Comparison of ENCODE assay signal across 30 cellular contexts in the genomic region with DNA sequence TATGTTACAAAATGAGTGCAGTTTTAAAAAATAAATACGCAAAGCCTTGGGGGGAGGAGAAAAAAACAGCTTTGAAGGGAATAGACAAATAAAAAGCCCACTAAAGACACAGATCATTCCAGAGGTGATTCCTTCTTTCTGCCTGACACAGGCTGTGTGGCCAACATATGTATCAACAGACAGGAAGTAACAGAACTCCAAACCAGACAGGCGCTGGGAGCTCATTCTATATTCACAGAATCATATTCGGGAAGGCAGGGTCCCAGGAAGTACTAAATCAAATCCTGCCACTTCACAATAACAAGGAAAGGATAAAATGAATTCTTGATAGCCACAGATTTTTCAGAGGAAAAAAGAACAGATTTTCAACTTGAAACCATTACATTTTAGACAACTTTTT.
DNase-seq lines count a peak whose midpoint lies in the region; ATAC-seq and TF ChIP-seq lines count a peak whose summit lies in the region.
"Had no signal": no experiment of that assay in that cellular context is flagged by ENCODE, and none has a peak within 500 bp of the region (broad histone marks: within the 10 kb centered on the region; RNA-seq: fewer than 3 reads in every experiment).

No MANE protein-coding gene starts in this region.

- H3K36me3 Mint-ChIP-seq in mesothelial cell of epicardium (peaks cover 4% of the 10 kb centered on the region), MCF 10A (ENCODE audit: insufficient read depth, unreplicated experiment) (no peaks in the 10 kb centered on the region)
- H3K36me3 Mint-ChIP-seq: activated naive CD8-positive, alpha-beta T cell; CD8-positive, alpha-beta T cell; IgD-negative memory B cell; immature natural killer cell had no signal

- POLR2A ChIA-PET in MCF 10A (lab: Yijun Ruan, JAX), result interaction anchor here (0.6 to 1.0 kb wide), 3 partner anchors 9 to 212 kb away, joined by 3 read pairs; no protein-coding TSS in a partner anchor

- intact Hi-C loops in left cardiac atrium (cut with DNase I) (no loop called here), MCF 10A (cut with micrococcal nuclease) (no loop called here)

- H3K4me3 Mint-ChIP-seq in mesothelial cell of epicardium (no peak overlapping the region), MCF 10A (ENCODE audit: unreplicated experiment) (no peak overlapping the region)
- H3K4me3 Mint-ChIP-seq: activated CD4-positive, alpha-beta T cell treated with anti-CD3 and anti-CD28 coated beads, Interleukin-2, amount 10 ng/mL, durations not matched to agents 7 days and 5 days; activated naive CD8-positive, alpha-beta T cell; CD8-positive, alpha-beta T cell; dendritic cell treated with granulocyte-macrophage colony-stimulating factor and Interleukin-4, amounts not matched to agents 40 ng/mL and 50 ng/mL, for 4 days; IgD-negative memory B cell; immature natural killer cell had no signal

- TF ChIP-seq CTCF in mesothelial cell of epicardium (IDR thresholded peaks at IDR 0.05; ENCODE audit: unreplicated experiment) (no peak), MCF 10A (IDR thresholded peaks at IDR 0.05; ENCODE audit: unreplicated experiment) (no peak)

- DNase-seq in EH (ENCODE audit: low read depth), result peak; percentile 61
- DNase-seq in M059J (ENCODE audit: low read depth), result peak; percentile 44
- DNase-seq in epithelial cell of prostate (ENCODE audit: low read depth, low spot score), result no peak
- DNase-seq in mesothelial cell of epicardium (ENCODE audit: low spot score in 2 of 2, unreplicated experiment in 2 of 2), result no peak
- DNase-seq in left cardiac atrium, result no peak
- DNase-seq in MCF 10A (ENCODE audit: unreplicated experiment), result no peak
- no peak for DNase-seq in activated gamma-delta T cell (lab: John Stamatoyannopoulos, UW)
- no peak for DNase-seq in activated CD4-positive, alpha-beta T cell treated with anti-CD3 and anti-CD28 coated beads for 48 hours
- DNase-seq: activated CD4-positive, alpha-beta T cell treated with anti-CD3 and anti-CD28 coated beads, Interleukin-2, amount 10 ng/mL, durations not matched to agents 7 days and 5 days; activated effector memory CD4-positive, alpha-beta T cell treated with Interleukin-2 at 50 U/mL for 16 hours; aorta; BE2C; CD8-positive, alpha-beta T cell; central memory CD4-positive, alpha-beta T cell; hypothalamus; immature natural killer cell; NCI-H146; NCI-H446; NCI-H774; SIG-M5; stimulated activated CD4-positive, alpha-beta T cell treated with anti-CD3 and anti-CD28 coated beads, Interleukin-4, amount 100 ng/mL, for 1 hour; T1000; thyroid gland; WERI-Rb-1 had no signal

- CTCF ChIA-PET in MCF 10A (lab: Yijun Ruan, JAX), result interaction anchor here (1.3 kb wide), 1 partner anchor 17 kb away, joined by 3 read pairs; no protein-coding TSS in a partner anchor

- H3K4me1 Mint-ChIP-seq in mesothelial cell of epicardium (peaks cover 16% of the 10 kb centered on the region), MCF 10A (ENCODE audit: insufficient read depth, unreplicated experiment) (no peaks in the 10 kb centered on the region)
- H3K4me1 Mint-ChIP-seq: activated CD4-positive, alpha-beta T cell treated with anti-CD3 and anti-CD28 coated beads, Interleukin-2, amount 10 ng/mL, durations not matched to agents 7 days and 5 days; IgD-negative memory B cell; immature natural killer cell had no signal

- no TSS peak for BruUV-seq in MCF 10A (replicated peaks; lab: Mats Ljungman, UMichigan)

- H3K9me3 Mint-ChIP-seq in mesothelial cell of epicardium, result peaks cover 14% of the 10 kb centered on the region
- peaks cover 4% of the 10 kb centered on the region for H3K9me3 Mint-ChIP-seq in MCF 10A (ENCODE audit: unreplicated experiment)

- no peaks in the 10 kb centered on the region for H3K27me3 Mint-ChIP-seq in mesothelial cell of epicardium (ENCODE audit: low read depth)
- no peaks in the 10 kb centered on the region for H3K27me3 Mint-ChIP-seq in MCF 10A (ENCODE audit: insufficient read depth, unreplicated experiment)
- H3K27me3 Mint-ChIP-seq: activated CD4-positive, alpha-beta T cell treated with anti-CD3 and anti-CD28 coated beads, Interleukin-2, amount 10 ng/mL, durations not matched to agents 7 days and 5 days; activated naive CD8-positive, alpha-beta T cell; dendritic cell treated with granulocyte-macrophage colony-stimulating factor and Interleukin-4, amounts not matched to agents 40 ng/mL and 50 ng/mL, for 4 days; IgD-negative memory B cell had no signal

- peak overlapping the region; percentile 21 for H3K27ac ChIP-seq in epithelial cell of prostate
- H3K27ac ChIP-seq: prostate gland, thyroid gland, vagina, WERI-Rb-1 had no signal

- no peak for ATAC-seq in left cardiac atrium
- ATAC-seq: CD8-positive, alpha-beta T cell; sciatic nerve had no signal

- H3K27ac Mint-ChIP-seq in mesothelial cell of epicardium, result peak overlapping the region; percentile 85
- H3K27ac Mint-ChIP-seq in MCF 10A (ENCODE audit: low read depth, unreplicated experiment), result no peak overlapping the region
- H3K27ac Mint-ChIP-seq: activated CD4-positive, alpha-beta T cell treated with anti-CD3 and anti-CD28 coated beads, Interleukin-2, amount 10 ng/mL, durations not matched to agents 7 days and 5 days; activated naive CD8-positive, alpha-beta T cell; CD8-positive, alpha-beta T cell; dendritic cell treated with granulocyte-macrophage colony-stimulating factor and Interleukin-4, amounts not matched to agents 40 ng/mL and 50 ng/mL, for 4 days; IgD-negative memory B cell; immature natural killer cell had no signal

Comparison
In these comparisons a context has a peak if more than half of its experiments do, and no peak if none do; other contexts are left out.
1. DNase-seq: peak in EH (single experiment) and M059J (single experiment); none in epithelial cell of prostate (single experiment), mesothelial cell of epicardium (0 of 2), left cardiac atrium (single experiment), MCF 10A (single experiment), activated gamma-delta T cell (single experiment) and activated CD4-positive, alpha-beta T cell treated with anti-CD3 and anti-CD28 coated beads for 48 hours (single experiment).